In the genomic region with DNA sequence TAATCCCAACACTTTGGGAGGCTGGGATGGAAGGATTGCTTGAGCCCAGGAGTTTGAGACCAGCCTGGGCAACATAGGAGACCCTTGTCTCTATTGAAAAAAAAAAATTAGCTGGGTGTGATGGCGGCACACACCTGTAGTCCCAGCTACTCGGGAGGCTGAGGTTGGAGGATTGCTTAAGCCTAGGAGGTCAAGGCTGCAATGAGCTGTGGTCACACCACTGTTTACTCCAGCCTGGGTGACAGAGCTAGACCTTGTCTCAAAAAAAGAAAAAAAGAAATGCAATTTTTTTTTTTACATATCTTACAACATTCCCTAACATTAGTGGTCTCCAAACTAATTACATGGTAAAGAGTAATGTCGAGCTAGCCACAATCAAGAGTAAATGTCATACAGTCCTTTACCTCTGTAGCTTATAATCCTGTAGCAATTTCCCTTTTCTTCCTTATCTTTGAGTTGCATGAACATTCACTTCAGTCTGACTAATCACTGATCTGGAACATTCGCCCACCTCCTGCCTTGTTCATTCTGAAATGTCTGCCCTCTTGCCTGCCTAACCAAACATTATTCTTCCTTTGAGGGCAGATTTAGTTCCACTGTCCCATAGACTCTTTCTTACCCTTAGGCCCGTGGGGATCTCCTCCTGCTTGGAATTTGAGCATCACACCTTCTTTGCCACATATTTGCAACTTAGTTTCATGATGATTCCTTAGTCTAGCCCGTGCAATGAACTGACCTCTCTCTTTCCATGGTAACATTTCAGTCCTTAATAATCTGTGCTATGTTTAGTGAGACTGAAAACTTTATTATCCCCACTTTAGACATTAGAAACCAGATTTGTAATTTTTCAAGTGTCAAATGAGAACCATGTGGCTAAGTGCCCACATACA, we compare ENCODE assay signal across 1 cellular context.
TF ChIP-seq lines count a peak whose summit lies in the region.

No MANE protein-coding gene starts in this region.

TF ChIP-seq in SK-N-SH, 30 proteins besides CTCF, POLR2A, EP300 and RAD21 (continued from another document):
- TF ChIP-seq PBX3 (IDR thresholded peaks at IDR 0.05) (no peak), MEF2A (IDR thresholded peaks at IDR 0.05; ENCODE audit: borderline replicate concordance, low read depth) (no peak), FOXM1 (IDR thresholded peaks at IDR 0.05; ENCODE audit: low read depth) (no peak), REST (IDR thresholded peaks at IDR 0.05; ENCODE audit: low read depth, low read length) (no peak), NFIC (IDR thresholded peaks at IDR 0.05; ENCODE audit: borderline replicate concordance) (no peak)
- TF ChIP-seq, protein P1, sequence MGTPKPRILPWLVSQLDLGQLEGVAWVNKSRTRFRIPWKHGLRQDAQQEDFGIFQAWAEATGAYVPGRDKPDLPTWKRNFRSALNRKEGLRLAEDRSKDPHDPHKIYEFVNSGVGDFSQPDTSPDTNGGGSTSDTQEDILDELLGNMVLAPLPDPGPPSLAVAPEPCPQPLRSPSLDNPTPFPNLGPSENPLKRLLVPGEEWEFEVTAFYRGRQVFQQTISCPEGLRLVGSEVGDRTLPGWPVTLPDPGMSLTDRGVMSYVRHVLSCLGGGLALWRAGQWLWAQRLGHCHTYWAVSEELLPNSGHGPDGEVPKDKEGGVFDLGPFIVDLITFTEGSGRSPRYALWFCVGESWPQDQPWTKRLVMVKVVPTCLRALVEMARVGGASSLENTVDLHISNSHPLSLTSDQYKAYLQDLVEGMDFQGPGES (IDR thresholded peaks at IDR 0.05; ENCODE audit: low read depth, low read length): no peak
